ENCODE assay signal across 10 cellular contexts in the genomic region with DNA sequence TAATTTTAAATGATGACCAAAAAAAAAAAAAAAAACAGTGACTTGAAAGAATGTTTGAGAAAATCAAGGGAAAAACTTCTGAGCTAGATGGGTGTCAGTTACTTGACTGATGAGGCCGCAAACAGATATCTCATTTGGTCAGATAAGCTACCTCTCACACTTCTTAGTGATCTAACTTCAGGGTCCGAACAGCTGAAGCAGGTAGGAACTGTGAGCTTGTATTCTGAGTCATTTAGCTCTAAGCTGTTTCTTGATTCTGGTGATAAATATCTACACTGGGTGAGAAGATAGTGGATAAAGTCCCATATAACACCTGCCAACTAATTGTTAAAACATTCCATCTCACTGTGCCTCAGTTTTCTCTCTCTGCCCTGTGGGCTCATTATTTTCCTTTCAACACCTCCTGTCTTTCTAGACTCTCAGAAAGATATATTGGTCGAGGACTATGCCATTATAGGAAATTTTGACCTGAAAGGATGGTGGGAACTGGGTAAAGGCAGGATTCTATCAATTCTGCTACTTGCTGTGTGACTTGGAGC. TPM values are rescaled to one million over a fixed set of nuclear protein-coding genes. Genes with fewer than 3 reads are reported as not detected.
DNase-seq lines count a peak whose midpoint lies in the region; ATAC-seq lines count a peak whose summit lies in the region.
"Had no signal": no experiment of that assay in that cellular context is flagged by ENCODE, and none has a peak within 500 bp of the region (broad histone marks: within the 10 kb centered on the region; RNA-seq: fewer than 3 reads in every experiment).

No MANE protein-coding gene starts in this region.

- H3K9me3 ChIP-seq in MG63: no peaks in the 10 kb centered on the region
- H3K9me3 ChIP-seq: SJCRH30 had no signal

- peak overlapping the region; percentile 92 for H3K27ac Mint-ChIP-seq in activated naive CD4-positive, alpha-beta T cell treated with anti-CD3 and anti-CD28 coated beads for 36 hours
- peak overlapping the region; percentile 84 for H3K27ac Mint-ChIP-seq in activated T-helper 2 cell treated with anti-CD3 and anti-CD28 coated beads, Interferon-gamma antibody, Interleukin-2, Interleukin-4, amounts not matched to agents 10 μg/mL and 5 μg/mL and 100 μg/mL, durations not matched to agents 14 hours and 24 hours and 36 hours
- H3K27ac Mint-ChIP-seq in stimulated activated naive B cell treated with anti-CD40 and anti-IgM and Interleukin-4, amounts not matched to agents 10 μg/mL and 1 μg/mL and 100 μg/mL, for 72 hours: peak overlapping the region; percentile 96

- CTCF ChIA-PET in activated naive CD4-positive, alpha-beta T cell treated with anti-CD3 and anti-CD28 coated beads for 36 hours (lab: Charles Lee): interaction anchor here (0.6 to 1.8 kb wide), 9 partner anchors 19 to 254 kb away, joined by 3 to 6 read pairs (median 4); partner anchors contain the start of gene ASXL1

- no peaks in the 10 kb centered on the region for H3K27me3 ChIP-seq in MG63
- H3K27me3 ChIP-seq: SJCRH30 had no signal

- H3K9me3 Mint-ChIP-seq in activated naive CD4-positive, alpha-beta T cell treated with anti-CD3 and anti-CD28 coated beads for 36 hours: no peaks in the 10 kb centered on the region
- no peaks in the 10 kb centered on the region for H3K9me3 Mint-ChIP-seq in activated T-helper 2 cell treated with anti-CD3 and anti-CD28 coated beads, Interferon-gamma antibody, Interleukin-2, Interleukin-4, amounts not matched to agents 10 μg/mL and 5 μg/mL and 100 μg/mL, durations not matched to agents 14 hours and 24 hours and 36 hours
- no peaks in the 10 kb centered on the region for H3K9me3 Mint-ChIP-seq in stimulated activated naive B cell treated with anti-CD40 and anti-IgM and Interleukin-4, amounts not matched to agents 10 μg/mL and 1 μg/mL and 100 μg/mL, for 72 hours

- H3K36me3 ChIP-seq in MG63: peaks cover 5% of the 10 kb centered on the region; the same call in 1 of the 2 replicates

- H3K4me3 ChIP-seq in MG63: no peak overlapping the region
- H3K4me3 ChIP-seq: SJCRH30 had no signal

- H3K4me3 Mint-ChIP-seq in activated naive CD4-positive, alpha-beta T cell treated with anti-CD3 and anti-CD28 coated beads for 36 hours: peak overlapping the region; percentile 49
- peak overlapping the region; percentile 51 for H3K4me3 Mint-ChIP-seq in activated T-helper 2 cell treated with anti-CD3 and anti-CD28 coated beads, Interferon-gamma antibody, Interleukin-2, Interleukin-4, amounts not matched to agents 10 μg/mL and 5 μg/mL and 100 μg/mL, durations not matched to agents 14 hours and 24 hours and 36 hours (ENCODE audit: low read depth)
- peak overlapping the region in 1 of 2 donors; percentile 3 for H3K4me3 Mint-ChIP-seq in stimulated activated naive B cell treated with anti-CD40 and anti-IgM and Interleukin-4, amounts not matched to agents 10 μg/mL and 1 μg/mL and 100 μg/mL, for 72 hours

- ATAC-seq in HG02610 (IDR thresholded peaks at IDR 0.05; ENCODE audit: unreplicated experiment): peak; percentile 48
- ATAC-seq in stimulated activated naive B cell treated with anti-CD40 and anti-IgM and Interleukin-4, amounts not matched to agents 10 μg/mL and 1 μg/mL and 100 μg/mL, for 72 hours (replicated peaks): peak; percentile 50 to 62

- DNase-seq in activated naive CD4-positive, alpha-beta T cell treated with anti-CD3 and anti-CD28 coated beads for 36 hours: peak; percentile 36
- DNase-seq in activated naive CD4-positive, alpha-beta T cell treated with anti-CD3 and anti-CD28 coated beads, Interleukin-2, amount 50 U/mL, for 16 hours: no peak
- DNase-seq in activated T-helper 2 cell treated with anti-CD3 and anti-CD28 coated beads, Interferon-gamma antibody, Interleukin-2, Interleukin-4, amounts not matched to agents 10 μg/mL and 5 μg/mL and 100 μg/mL, durations not matched to agents 14 hours and 24 hours and 36 hours (ENCODE audit: low spot score): no peak
- no peak for DNase-seq in stimulated activated naive B cell treated with anti-CD40 and anti-IgM and Interleukin-4, amounts not matched to agents 10 μg/mL and 1 μg/mL and 100 μg/mL, for 72 hours
- DNase-seq in GM19240 (ENCODE audit: insufficient read length, low spot score) (no peak), SKM-1 (lab: John Stamatoyannopoulos, UW; ENCODE audit: unreplicated experiment) (no peak), MG63 (no peak)
- DNase-seq: NCI-H1092 treated with DMSO at 0.1 percent for 48 hours, SJCRH30 had no signal

- peaks cover 87% of the 10 kb centered on the region for H3K4me1 Mint-ChIP-seq in activated naive CD4-positive, alpha-beta T cell treated with anti-CD3 and anti-CD28 coated beads for 36 hours (ENCODE audit: low read depth)
- H3K4me1 Mint-ChIP-seq in activated T-helper 2 cell treated with anti-CD3 and anti-CD28 coated beads, Interferon-gamma antibody, Interleukin-2, Interleukin-4, amounts not matched to agents 10 μg/mL and 5 μg/mL and 100 μg/mL, durations not matched to agents 14 hours and 24 hours and 36 hours (ENCODE audit: low read depth): peaks cover 62% of the 10 kb centered on the region
- peaks cover 47 to 66% of the 10 kb centered on the region in 2 donors for H3K4me1 Mint-ChIP-seq in stimulated activated naive B cell treated with anti-CD40 and anti-IgM and Interleukin-4, amounts not matched to agents 10 μg/mL and 1 μg/mL and 100 μg/mL, for 72 hours

- no peaks in the 10 kb centered on the region for H3K27me3 Mint-ChIP-seq in activated naive CD4-positive, alpha-beta T cell treated with anti-CD3 and anti-CD28 coated beads for 36 hours (ENCODE audit: low read depth)
- no peaks in the 10 kb centered on the region for H3K27me3 Mint-ChIP-seq in activated T-helper 2 cell treated with anti-CD3 and anti-CD28 coated beads, Interferon-gamma antibody, Interleukin-2, Interleukin-4, amounts not matched to agents 10 μg/mL and 5 μg/mL and 100 μg/mL, durations not matched to agents 14 hours and 24 hours and 36 hours (ENCODE audit: low read depth)
- no peaks in the 10 kb centered on the region for H3K27me3 Mint-ChIP-seq in stimulated activated naive B cell treated with anti-CD40 and anti-IgM and Interleukin-4, amounts not matched to agents 10 μg/mL and 1 μg/mL and 100 μg/mL, for 72 hours

- H3K36me3 Mint-ChIP-seq in activated naive CD4-positive, alpha-beta T cell treated with anti-CD3 and anti-CD28 coated beads for 36 hours (ENCODE audit: low read depth): peaks cover 56% of the 10 kb centered on the region
- H3K36me3 Mint-ChIP-seq in activated T-helper 2 cell treated with anti-CD3 and anti-CD28 coated beads, Interferon-gamma antibody, Interleukin-2, Interleukin-4, amounts not matched to agents 10 μg/mL and 5 μg/mL and 100 μg/mL, durations not matched to agents 14 hours and 24 hours and 36 hours (ENCODE audit: low read depth): peaks cover 50% of the 10 kb centered on the region
- peaks cover 22 to 32% of the 10 kb centered on the region in 2 donors for H3K36me3 Mint-ChIP-seq in stimulated activated naive B cell treated with anti-CD40 and anti-IgM and Interleukin-4, amounts not matched to agents 10 μg/mL and 1 μg/mL and 100 μg/mL, for 72 hours

- intact Hi-C loops in activated naive CD4-positive, alpha-beta T cell treated with anti-CD3 and anti-CD28 coated beads for 36 hours (cut with micrococcal nuclease): loop anchor here (1.0 to 5.0 kb wide), 10 partner anchors 33 to 683 kb away; partner anchors contain the start of gene TM9SF4
- intact Hi-C loops in activated T-helper 2 cell treated with anti-CD3 and anti-CD28 coated beads, Interferon-gamma antibody, Interleukin-2, Interleukin-4, amounts not matched to agents 10 μg/mL and 5 μg/mL and 100 μg/mL, durations not matched to agents 14 hours and 24 hours and 36 hours (cut with micrococcal nuclease): loop anchor here (1.0 to 2.0 kb wide), 7 partner anchors 8 to 81 kb away; partner anchors contain the start of gene KIF3B

RNA-seq across cellular contexts. Expression of gene KIF3B, which starts 7.7 kb away (rescaled TPM):
- 10 to 100 TPM; 27.4 to 27.6 TPM for total RNA-seq in activated naive CD4-positive, alpha-beta T cell treated with anti-CD3 and anti-CD28 coated beads for 36 hours
- 40.6 and 42.2 TPM in 2 replicates for total RNA-seq in activated T-helper 2 cell treated with anti-CD3 and anti-CD28 coated beads, Interferon-gamma antibody, Interleukin-2, Interleukin-4, amounts not matched to agents 10 μg/mL and 5 μg/mL and 100 μg/mL, durations not matched to agents 14 hours and 24 hours and 36 hours
- total RNA-seq in MG63 (2014; rRNA removed; shearing (Covaris generic); ENCODE audit: low replicate concordance): 6.8 and 7.0 TPM in 2 replicates
